Comparison of ENCODE assay signal across 20 cellular contexts in genomic region chr1:156394082-156394481, GRCh38. TPM values are rescaled to one million over a fixed set of nuclear protein-coding genes. Genes with fewer than 3 reads are reported as not detected.
DNase-seq lines count a peak whose midpoint lies in the region; ATAC-seq, FAIRE-seq and TF ChIP-seq lines count a peak whose summit lies in the region.
"Had no signal": no experiment of that assay in that cellular context is flagged by ENCODE, and none has a peak within 500 bp of the region (broad histone marks: within the 10 kb centered on the region; RNA-seq: fewer than 3 reads in every experiment).

No MANE protein-coding gene starts in this region.

- no peak overlapping the region for H3K14ac ChIP-seq in neuronal stem cell (ENCODE audit: low read length)

- H3K9me3 Mint-ChIP-seq in T-helper 2 cell treated with Interferon-gamma antibody and Interleukin-4, amounts not matched to agents 5 μg/mL and 100 μg/mL, for 36 hours = no peaks in the 10 kb centered on the region
- H3K9me3 Mint-ChIP-seq: CD4-positive, alpha-beta memory T cell had no signal

- in situ Hi-C loops in GM12878 (cut with MboI) = no loop called here
- in situ Hi-C loops in HepG2 (cut with HindIII; ENCODE audit: extremely low pct_ligation_motif_present, low pct_unique_long_range_greater_than_20kb) = no loop called here

- H3K23ac ChIP-seq in neuronal stem cell (ENCODE audit: low read depth, low read length, poor library complexity) = no peak overlapping the region

- H2BK12ac ChIP-seq in neuronal stem cell (ENCODE audit: low read length) = no peak overlapping the region

- no peaks in the 10 kb centered on the region for H4K20me1 ChIP-seq in GM12878 (ENCODE audit: control insufficient read depth, insufficient read depth)
- no peaks in the 10 kb centered on the region for H4K20me1 ChIP-seq in HepG2 (ENCODE audit: insufficient read depth, low read length)
- H4K20me1 ChIP-seq: BLaER1 had no signal

- H3K36me3 ChIP-seq in H7 (replicated peaks; ENCODE audit: control insufficient read depth, insufficient read depth, low read length) (no peaks in the 10 kb centered on the region), GM12878 (ENCODE audit: control insufficient read depth in 2 of 2, insufficient read depth in 2 of 2, low read length in 1 of 2) (no peaks in the 10 kb centered on the region), HepG2 (replicated peaks in 1 of 2; ENCODE audit: control insufficient read depth in 1 of 2, insufficient read depth in 2 of 2, low read length in 2 of 2) (no peaks in the 10 kb centered on the region), neuronal stem cell (replicated peaks in 1 of 2; ENCODE audit: control insufficient read depth in 2 of 2, insufficient read depth in 2 of 2, low read length in 2 of 2) (no peaks in the 10 kb centered on the region)
- H3K36me3 ChIP-seq: BLaER1 had no signal

- RAD21 ChIA-PET in GM12878 (lab: Charles Lee; ENCODE audit: unreplicated experiment) = interaction anchor here (0.7 kb wide), 1 partner anchor 8 kb away, joined by 3 read pairs; no protein-coding TSS in a partner anchor

- no peak overlapping the region for H3K4ac ChIP-seq in neuronal stem cell (ENCODE audit: low read length)

- H2BK120ac ChIP-seq in neuronal stem cell (ENCODE audit: low read depth, low read length) = no peak overlapping the region

- H3K18ac ChIP-seq in neuronal stem cell (ENCODE audit: low read length) = no peak overlapping the region

- TF ChIP-seq RAD21 in GM12878 (IDR thresholded peaks at IDR 0.05; ENCODE audit: insufficient read depth, low read depth, low read length) (no peak), HepG2 (CRISPR knock-in tag; IDR thresholded peaks at IDR 0.05) (no peak)

- WGBS in GM12878 (ENCODE audit: insufficient coverage, insufficient replicate concordance, low lambda C conversion rate, missing lambda C conversion rate) = 63% methylated on average over 9 of the region's 9 CpGs
- 10% methylated on average over 6 of the region's 9 CpGs for WGBS in HepG2 (ENCODE audit: low lambda C conversion rate)
- WGBS in neuronal stem cell (ENCODE audit: extremely low coverage in 2 of 2, insufficient read length in 2 of 2, insufficient replicate concordance in 1 of 2), 2 donors = no CpG with 5 or more reads among the region's 9 CpGs

- TF ChIP-seq CTCF in GM12878 (IDR thresholded peaks at IDR 0.05 in 2 of 3, conservative IDR thresholded peaks at IDR 0.05 in 1 of 3; ENCODE audit: control insufficient read depth in 2 of 3, extremely low read depth in 1 of 3, insufficient read depth in 1 of 3, low read depth in 3 of 3, low read length in 3 of 3) = no peak
- TF ChIP-seq CTCF in HepG2 (CRISPR knock-in tag; IDR thresholded peaks at IDR 0.05) = no peak

- H3K79me2 ChIP-seq in GM12878 (ENCODE audit: control insufficient read depth, insufficient read depth, low read length) (no peaks in the 10 kb centered on the region), HepG2 (ENCODE audit: insufficient read depth, low read length) (no peaks in the 10 kb centered on the region)

- no peak for FAIRE-seq in GM12878 (lab: Jason Lieb, UNC)
- no peak for FAIRE-seq in HepG2 (lab: Jason Lieb, UNC)
- FAIRE-seq: G401.6, GM18507, HTR-8/SVneo had no signal

- H3K36me3 Mint-ChIP-seq in T-helper 2 cell treated with Interferon-gamma antibody and Interleukin-4, amounts not matched to agents 5 μg/mL and 100 μg/mL, for 36 hours (ENCODE audit: low read depth) = no peaks in the 10 kb centered on the region
- H3K36me3 Mint-ChIP-seq: CD14-positive monocyte; CD4-positive, alpha-beta memory T cell had no signal

- H3K79me1 ChIP-seq in neuronal stem cell (ENCODE audit: low read depth, low read length) = peaks cover 2% of the 10 kb centered on the region

- H4K91ac ChIP-seq in neuronal stem cell (ENCODE audit: low read depth, low read length, poor library complexity) = no peak overlapping the region

- H2AFZ ChIP-seq in GM12878 (ENCODE audit: control insufficient read depth, low read depth, low read length) = no peak overlapping the region
- H2AFZ ChIP-seq in HepG2 (ENCODE audit: low read length) = no peak overlapping the region
- H2AFZ ChIP-seq in neuronal stem cell (ENCODE audit: low read length) = no peak overlapping the region
- H2AFZ ChIP-seq: GM23338 had no signal

- SMC1A ChIA-PET in GM12878 (lab: Charles Lee; ENCODE audit: uncharacterized antibody, unreplicated experiment) = interaction anchor here (0.8 to 1.8 kb wide), 3 partner anchors 25 to 52 kb away, joined by 3 to 7 read pairs (median 7); no protein-coding TSS in a partner anchor

- no peak for TF ChIP-seq POLR2A in GM12878 (IDR thresholded peaks at IDR 0.05; ENCODE audit: low read depth, low read length)
- no peak for TF ChIP-seq POLR2A in HepG2 (IDR thresholded peaks at IDR 0.05; ENCODE audit: insufficient read depth in 1 of 2, low read depth in 2 of 2, low read length in 2 of 2)

- H3K27me3 Mint-ChIP-seq in T-helper 2 cell treated with Interferon-gamma antibody and Interleukin-4, amounts not matched to agents 5 μg/mL and 100 μg/mL, for 36 hours (ENCODE audit: low read depth) = peaks cover 28% of the 10 kb centered on the region

- no peak overlapping the region for H3K4me3 ChIP-seq in H7 (ENCODE audit: insufficient read depth, low read depth, low read length)
- H3K4me3 ChIP-seq in GM12878 = no peak overlapping the region
- no peak overlapping the region for H3K4me3 ChIP-seq in HepG2 (replicated peaks in 1 of 3; ENCODE audit: insufficient read depth in 1 of 3, low read depth in 2 of 3, low read length in 3 of 3)
- H3K4me3 ChIP-seq in neuronal stem cell (ENCODE audit: low read length in 2 of 2) = no peak overlapping the region
- H3K4me3 ChIP-seq: BLaER1, GM23338 had no signal

- POLR2A ChIA-PET in GM12878 (lab: Charles Lee) = no interaction called here
- POLR2A ChIA-PET in HepG2 (lab: Yijun Ruan, JAX) = no interaction called here

- H3K4me1 ChIP-seq in GM12878 (ENCODE audit: control insufficient read depth, insufficient read depth, low read length) (no peaks in the 10 kb centered on the region; the same call in 1 of the 2 replicates), HepG2 (ENCODE audit: insufficient read depth, low read length) (peaks cover 29% of the 10 kb centered on the region), neuronal stem cell (ENCODE audit: control insufficient read depth in 2 of 2, insufficient read depth in 1 of 2, low read depth in 1 of 2, low read length in 2 of 2) (peaks cover 15 to 42% of the 10 kb centered on the region in 2 donors)
- H3K4me1 ChIP-seq: BLaER1 had no signal

- H3K4me2 ChIP-seq in GM12878 (ENCODE audit: control insufficient read depth, insufficient read depth) = no peak overlapping the region
- H3K4me2 ChIP-seq in HepG2 (ENCODE audit: low read depth, low read length) = no peak overlapping the region
- no peak overlapping the region for H3K4me2 ChIP-seq in neuronal stem cell (ENCODE audit: insufficient read depth, low read length, poor library complexity, severe bottlenecking)
- H3K4me2 ChIP-seq: BLaER1, GM23338 had no signal

- ATAC-seq in GM12878 (no peak), HepG2 (no peak), HG02571 (IDR thresholded peaks at IDR 0.05; ENCODE audit: unreplicated experiment) (no peak), GM21360 (IDR thresholded peaks at IDR 0.05; ENCODE audit: unreplicated experiment) (no peak)
- ATAC-seq: GM23338 had no signal

- H4K8ac ChIP-seq in neuronal stem cell (ENCODE audit: low read depth, low read length) = no peak overlapping the region

- intact Hi-C loops in GM12878 (cut with micrococcal nuclease; ENCODE audit: unreplicated experiment) (no loop called here), HepG2 (cut with micrococcal nuclease; ENCODE audit: unreplicated experiment) (no loop called here)

- TF ChIP-seq EP300 in GM12878 (IDR thresholded peaks at IDR 0.05; ENCODE audit: borderline replicate concordance in 1 of 2, control insufficient read depth in 1 of 2, low read depth in 2 of 2, low read length in 2 of 2) = no peak
- TF ChIP-seq EP300 in HepG2 (IDR thresholded peaks at IDR 0.05; ENCODE audit: low read depth in 2 of 2, low read length in 2 of 2) = no peak
- TF ChIP-seq EP300 in HepG2 (CRISPR knock-in tag; IDR thresholded peaks at IDR 0.05; ENCODE audit: borderline replicate concordance) = no peak

- no peak overlapping the region for H2AK5ac ChIP-seq in neuronal stem cell (ENCODE audit: low read depth, low read length)

- H2BK15ac ChIP-seq in neuronal stem cell (ENCODE audit: low read length) = peak overlapping the region; percentile 59

- H3K9me3 ChIP-seq in GM12878 (replicated peaks; ENCODE audit: control insufficient read depth, insufficient read depth, low read length) (no peaks in the 10 kb centered on the region), HepG2 (ENCODE audit: low read length) (no peaks in the 10 kb centered on the region), neuronal stem cell (replicated peaks in 1 of 2; ENCODE audit: control insufficient read depth in 2 of 2, insufficient read depth in 1 of 2, low read depth in 1 of 2, low read length in 2 of 2) (peaks cover 0 to 2% of the 10 kb centered on the region in 2 donors)
- H3K9me3 ChIP-seq: BLaER1 had no signal

- H3K27ac Mint-ChIP-seq in T-helper 2 cell treated with Interferon-gamma antibody and Interleukin-4, amounts not matched to agents 5 μg/mL and 100 μg/mL, for 36 hours = no peak overlapping the region
- H3K27ac Mint-ChIP-seq: CD4-positive, alpha-beta memory T cell; GM23338; IgD-negative memory B cell had no signal

- H3K27ac ChIP-seq in GM12878 (ENCODE audit: control insufficient read depth, insufficient read depth) (no peak overlapping the region), HepG2 (ENCODE audit: extremely low read length, insufficient read depth, low read length) (no peak overlapping the region), neuronal stem cell (replicated peaks; ENCODE audit: low read length) (peak overlapping the region; percentile 49)
- H3K27ac ChIP-seq: BLaER1 had no signal

- H3K27me3 ChIP-seq in H7 (ENCODE audit: control insufficient read depth, insufficient read depth, low read length) (peaks cover 27% of the 10 kb centered on the region), GM12878 (replicated peaks in 1 of 2; ENCODE audit: control insufficient read depth in 2 of 2, insufficient read depth in 2 of 2, low read length in 1 of 2) (peaks cover 0 to 2% of the 10 kb centered on the region in 2 experiments; a peak in 3 of 4 replicates), HepG2 (ENCODE audit: control insufficient read depth in 1 of 2, insufficient read depth in 2 of 2, low read length in 2 of 2) (peaks cover 11 to 47% of the 10 kb centered on the region in 2 experiments; a peak in 4 of 5 replicates), neuronal stem cell (ENCODE audit: control insufficient read depth in 3 of 3, insufficient read depth in 3 of 3, low read depth in 1 of 3, low read length in 3 of 3) (peaks cover 0 to 63% (median 30%) of the 10 kb centered on the region in 3 experiments)

- DNase-seq in H7 (peak; percentile 18), GM12878 (ENCODE audit: low read depth, low spot score) (no peak), HepG2 (ENCODE audit: low spot score) (no peak), neuronal stem cell (ENCODE audit: low spot score) (no peak)
- no peak for DNase-seq in T-helper 2 cell treated with Interferon-gamma antibody and Interleukin-4, amounts not matched to agents 5 μg/mL and 100 μg/mL, for 36 hours (ENCODE audit: low spot score)
- DNase-seq: 8988T; CD4-positive, alpha-beta memory T cell; H9; KG1 had no signal

- no peak overlapping the region for H2BK5ac ChIP-seq in neuronal stem cell (ENCODE audit: low read length)

- no peaks in the 10 kb centered on the region for H3K4me1 Mint-ChIP-seq in T-helper 2 cell treated with Interferon-gamma antibody and Interleukin-4, amounts not matched to agents 5 μg/mL and 100 μg/mL, for 36 hours (ENCODE audit: low read depth)
- H3K4me1 Mint-ChIP-seq: CD4-positive, alpha-beta memory T cell had no signal

- H3K4me3 Mint-ChIP-seq in T-helper 2 cell treated with Interferon-gamma antibody and Interleukin-4, amounts not matched to agents 5 μg/mL and 100 μg/mL, for 36 hours = no peak overlapping the region
- H3K4me3 Mint-ChIP-seq: CD14-positive monocyte; CD4-positive, alpha-beta memory T cell; GM23338; H9; IgD-negative memory B cell had no signal

- H3K9ac ChIP-seq in GM12878 (ENCODE audit: control insufficient read depth, insufficient read depth, low read length) (no peak overlapping the region), HepG2 (ENCODE audit: insufficient read depth, low read depth, low read length) (no peak overlapping the region), neuronal stem cell (ENCODE audit: low read depth, low read length, poor library complexity) (no peak overlapping the region)
- H3K9ac ChIP-seq: BLaER1 had no signal

- CTCF ChIA-PET in GM12878 (lab: Yijun Ruan, JAX) = interaction anchor here (1.1 to 1.4 kb wide), 3 partner anchors 8 to 52 kb away, joined by 3 to 10 read pairs (median 4); no protein-coding TSS in a partner anchor
- CTCF ChIA-PET in HepG2 (lab: Yijun Ruan, JAX; ENCODE audit: low intra/inter-chr PET ratio, low total read pairs) = no interaction called here

- BruUV-seq in GM12878 (replicated peaks; lab: Mats Ljungman, UMichigan) (no TSS peak), HepG2 (replicated peaks; lab: Mats Ljungman, UMichigan) (no TSS peak)

RNA-seq across cellular contexts. Expression of gene RHBG, which starts 25.1 kb away (rescaled TPM):
- 0.69 and 1.3 TPM in 2 replicates for total RNA-seq in H7 (2014; rRNA removed; shearing (Covaris generic))
- not detected in 2 replicates for total RNA-seq in GM12878 (2013; cell fraction: nucleolus; rRNA removed)
- not detected in 2 replicates for total RNA-seq in GM12878 (2014; rRNA removed)
- total RNA-seq in GM12878 (2014; rRNA removed; fragmentation: Illumina TruSeq; extraction: Trizol) = not detected in 2 replicates
- total RNA-seq in GM12878 (2021) = 0.11 TPM in 1 of 2 replicates, not detected in the other
- not detected for polyA plus RNA-seq in GM12878 (2011; ENCODE audit: low read depth)
- polyA plus RNA-seq in GM12878 (2011; rRNA removed) = not detected in 2 replicates
- not detected in 2 replicates for polyA plus RNA-seq in GM12878 (2011; cell fraction: cytosol; rRNA removed)
- not detected in 2 replicates for polyA plus RNA-seq in GM12878 (2011; cell fraction: nucleus; rRNA removed)
- 0.11 and 0.19 TPM in 2 replicates for polyA plus RNA-seq in GM12878 (2012)
- not detected in 2 replicates for polyA plus RNA-seq in GM12878 (2014; fragmentation: Illumina TruSeq; extraction: Trizol)
- polyA plus RNA-seq in GM12878 (2014; fragmentation: Nextera tagmentation; extraction: Ambion mirVana) = not detected
- polyA plus RNA-seq in GM12878 (2014; rRNA removed) = 0.04 TPM in 1 of 2 replicates, not detected in the other
- not detected for polyA plus RNA-seq in GM12878 (2016; fragmentation: Nextera tagmentation; extraction: Ambion mirVana)
- polyA minus RNA-seq in GM12878 (2011; rRNA and poly(A)+ RNA removed) = not detected in 2 replicates
- polyA minus RNA-seq in GM12878 (2011; cell fraction: cytosol; rRNA and poly(A)+ RNA removed) = not detected in 2 replicates
- polyA minus RNA-seq in GM12878 (2011; cell fraction: nucleus; rRNA and poly(A)+ RNA removed) = not detected in 2 replicates
- total RNA-seq in HepG2 (2016; rRNA removed; fragmentation: Illumina TruSeq; extraction: Trizol) = 19.9 and 73.5 TPM in 2 replicates
- 27.1 and 27.2 TPM in 2 replicates for total RNA-seq in HepG2 (2016; cell fraction: cytosol; rRNA removed; fragmentation: Illumina TruSeq; extraction: Trizol; ENCODE audit: low read depth)
- total RNA-seq in HepG2 (2016; cell fraction: insoluble cytoplasmic fraction; rRNA removed; fragmentation: Illumina TruSeq; extraction: Trizol) = 19.0 and 70.7 TPM in 2 replicates
- 28.4 and 29.7 TPM in 2 replicates for total RNA-seq in HepG2 (2016; cell fraction: membrane; rRNA removed; fragmentation: Illumina TruSeq; extraction: Trizol)
- 120 and 140 TPM in 2 replicates for total RNA-seq in HepG2 (2016; cell fraction: nucleus; rRNA removed; fragmentation: Illumina TruSeq; extraction: Trizol)
- 61.8 and 90.0 TPM in 2 replicates for polyA plus RNA-seq in HepG2 (2011; rRNA removed)
- 15.8 and 22.5 TPM in 2 replicates for polyA plus RNA-seq in HepG2 (2011; cell fraction: cytosol; rRNA removed)
- 518 and 570 TPM in 2 replicates for polyA plus RNA-seq in HepG2 (2011; cell fraction: nucleus; rRNA removed)
- 48.2 and 62.5 TPM in 2 replicates for polyA plus RNA-seq in HepG2 (2012)
- 19.4 and 21.4 TPM in 2 replicates for polyA plus RNA-seq in HepG2 (2016; cell fraction: cytosol; fragmentation: Illumina TruSeq; extraction: Trizol; ENCODE audit: low read depth)
- polyA plus RNA-seq in HepG2 (2016; cell fraction: insoluble cytoplasmic fraction; fragmentation: Illumina TruSeq; extraction: Trizol; ENCODE audit: low read depth) = 25.1 and 33.6 TPM in 2 replicates
- 30.5 and 32.9 TPM in 2 replicates for polyA plus RNA-seq in HepG2 (2016; cell fraction: membrane; fragmentation: Illumina TruSeq; extraction: Trizol; ENCODE audit: low read depth)
- polyA plus RNA-seq in HepG2 (2016; cell fraction: nucleus; fragmentation: Illumina TruSeq; extraction: Trizol; ENCODE audit: insufficient read depth, low read depth) = 499 and 532 TPM in 2 replicates
- 63.5 TPM in 1 of 2 replicates, not detected in the other for polyA minus RNA-seq in HepG2 (2011; rRNA and poly(A)+ RNA removed; ENCODE audit: low replicate concordance)
- polyA minus RNA-seq in HepG2 (2011; cell fraction: cytosol; rRNA and poly(A)+ RNA removed) = 7.9 and 12.7 TPM in 2 replicates
- 124 and 143 TPM in 2 replicates for polyA minus RNA-seq in HepG2 (2011; cell fraction: nucleus; rRNA and poly(A)+ RNA removed)
- 0.03 TPM for polyA plus RNA-seq in neuronal stem cell (2013, experiment 1 of 2)
- polyA plus RNA-seq in neuronal stem cell (2013, experiment 2 of 2) = 0.03 TPM
- total RNA-seq: A673; CD4-positive, alpha-beta memory T cell had no signal
- polyA plus RNA-seq: AG04450; CD14-positive monocyte; CD4-positive, alpha-beta memory T cell; IgD-negative memory B cell had no signal

RNA-seq across cellular contexts. Expression of gene TSACC, which starts 55.8 kb away (rescaled TPM):
- total RNA-seq in H7 (2014; rRNA removed; shearing (Covaris generic)) = 2.2 and 3.5 TPM in 2 replicates
- total RNA-seq in GM12878 (2013; cell fraction: nucleolus; rRNA removed) = not detected in 2 replicates
- total RNA-seq in GM12878 (2014; rRNA removed) (not detected in 2 replicates), GM12878 (2014; rRNA removed; fragmentation: Illumina TruSeq; extraction: Trizol) (not detected in 2 replicates), GM12878 (2021) (not detected in 2 replicates), HepG2 (2016; rRNA removed; fragmentation: Illumina TruSeq; extraction: Trizol) (1.6 and 2.6 TPM in 2 replicates)
- not detected for polyA plus RNA-seq in GM12878 (2011; ENCODE audit: low read depth)
- polyA plus RNA-seq in GM12878 (2011; rRNA removed) (not detected in 2 replicates), GM12878 (2014; fragmentation: Illumina TruSeq; extraction: Trizol) (0.25 and 1.1 TPM in 2 replicates), GM12878 (2014; fragmentation: Nextera tagmentation; extraction: Ambion mirVana) (1 to 10 TPM in 1 of 2 experiments, under 1 TPM in 1; 0.82 to 1.0 TPM), GM12878 (2014; rRNA removed) (0.40 and 0.53 TPM in 2 replicates), GM12878 (2016; fragmentation: Nextera tagmentation; extraction: Ambion mirVana) (1 to 10 TPM; 1.8 to 2.8 TPM), HepG2 (2011; rRNA removed) (1.5 and 1.6 TPM in 2 replicates)
- 0.15 TPM in 1 of 2 replicates, not detected in the other for polyA plus RNA-seq in GM12878 (2011; cell fraction: cytosol; rRNA removed)
- not detected in 2 replicates for polyA plus RNA-seq in GM12878 (2011; cell fraction: nucleus; rRNA removed)
- not detected in 2 replicates for polyA plus RNA-seq in GM12878 (2012)
- polyA minus RNA-seq in GM12878 (2011; rRNA and poly(A)+ RNA removed) = not detected in 2 replicates
- polyA minus RNA-seq in GM12878 (2011; cell fraction: cytosol; rRNA and poly(A)+ RNA removed) = not detected in 2 replicates
- not detected in 2 replicates for polyA minus RNA-seq in GM12878 (2011; cell fraction: nucleus; rRNA and poly(A)+ RNA removed)
- total RNA-seq in HepG2 (2016; cell fraction: cytosol; rRNA removed; fragmentation: Illumina TruSeq; extraction: Trizol; ENCODE audit: low read depth) = 3.1 and 3.2 TPM in 2 replicates
- total RNA-seq in HepG2 (2016; cell fraction: insoluble cytoplasmic fraction; rRNA removed; fragmentation: Illumina TruSeq; extraction: Trizol) = 1.7 and 2.4 TPM in 2 replicates
- 1.8 and 4.6 TPM in 2 replicates for total RNA-seq in HepG2 (2016; cell fraction: membrane; rRNA removed; fragmentation: Illumina TruSeq; extraction: Trizol)
- total RNA-seq in HepG2 (2016; cell fraction: nucleus; rRNA removed; fragmentation: Illumina TruSeq; extraction: Trizol) = 1.3 and 1.8 TPM in 2 replicates
- polyA plus RNA-seq in HepG2 (2011; cell fraction: cytosol; rRNA removed) = 2.1 and 3.4 TPM in 2 replicates
- 0.64 and 1.1 TPM in 2 replicates for polyA plus RNA-seq in HepG2 (2011; cell fraction: nucleus; rRNA removed)
- polyA plus RNA-seq in HepG2 (2012) = 1.0 and 1.6 TPM in 2 replicates
- 3.0 and 3.7 TPM in 2 replicates for polyA plus RNA-seq in HepG2 (2016; cell fraction: cytosol; fragmentation: Illumina TruSeq; extraction: Trizol; ENCODE audit: low read depth)
- 2.9 and 3.8 TPM in 2 replicates for polyA plus RNA-seq in HepG2 (2016; cell fraction: insoluble cytoplasmic fraction; fragmentation: Illumina TruSeq; extraction: Trizol; ENCODE audit: low read depth)
- 3.6 and 4.2 TPM in 2 replicates for polyA plus RNA-seq in HepG2 (2016; cell fraction: membrane; fragmentation: Illumina TruSeq; extraction: Trizol; ENCODE audit: low read depth)
- 1.3 TPM in 1 of 2 replicates, not detected in the other for polyA plus RNA-seq in HepG2 (2016; cell fraction: nucleus; fragmentation: Illumina TruSeq; extraction: Trizol; ENCODE audit: insufficient read depth, low read depth)
- polyA minus RNA-seq in HepG2 (2011; rRNA and poly(A)+ RNA removed; ENCODE audit: low replicate concordance) = 0.88 and 2.1 TPM in 2 replicates
- not detected in 2 replicates for polyA minus RNA-seq in HepG2 (2011; cell fraction: cytosol; rRNA and poly(A)+ RNA removed)
- polyA minus RNA-seq in HepG2 (2011; cell fraction: nucleus; rRNA and poly(A)+ RNA removed) = 1.3 TPM in 1 of 2 replicates, not detected in the other
- 0.52 TPM for polyA plus RNA-seq in neuronal stem cell (2013, experiment 1 of 2)
- 0.66 TPM for polyA plus RNA-seq in neuronal stem cell (2013, experiment 2 of 2)
- total RNA-seq: A673; CD4-positive, alpha-beta memory T cell had no signal

RNA-seq across cellular contexts. Expression of gene CCT3, which starts 56.0 kb away (rescaled TPM):
- total RNA-seq in H7 (2014; rRNA removed; shearing (Covaris generic)) = 826 and 946 TPM in 2 replicates
- total RNA-seq in GM12878 (2013; cell fraction: nucleolus; rRNA removed) = 129 and 141 TPM in 2 replicates
- 358 and 369 TPM in 2 replicates for total RNA-seq in GM12878 (2014; rRNA removed)
- 376 and 396 TPM in 2 replicates for total RNA-seq in GM12878 (2014; rRNA removed; fragmentation: Illumina TruSeq; extraction: Trizol)
- 347 and 356 TPM in 2 replicates for total RNA-seq in GM12878 (2021)
- polyA plus RNA-seq in GM12878 (2011; ENCODE audit: low read depth) = 197 TPM
- 435 and 458 TPM in 2 replicates for polyA plus RNA-seq in GM12878 (2011; rRNA removed)
- polyA plus RNA-seq in GM12878 (2011; cell fraction: cytosol; rRNA removed) = 383 and 487 TPM in 2 replicates
- polyA plus RNA-seq in GM12878 (2011; cell fraction: nucleus; rRNA removed) = 170 and 243 TPM in 2 replicates
- polyA plus RNA-seq in GM12878 (2012) = 166 and 177 TPM in 2 replicates
- 372 and 384 TPM in 2 replicates for polyA plus RNA-seq in GM12878 (2014; fragmentation: Illumina TruSeq; extraction: Trizol)
- 100 to 1,000 TPM; 491 to 585 TPM for polyA plus RNA-seq in GM12878 (2014; fragmentation: Nextera tagmentation; extraction: Ambion mirVana)
- 319 and 330 TPM in 2 replicates for polyA plus RNA-seq in GM12878 (2014; rRNA removed)
- polyA plus RNA-seq in GM12878 (2016; fragmentation: Nextera tagmentation; extraction: Ambion mirVana) = 100 to 1,000 TPM; 489 to 496 TPM
- polyA minus RNA-seq in GM12878 (2011; rRNA and poly(A)+ RNA removed) = 445 and 573 TPM in 2 replicates
- polyA minus RNA-seq in GM12878 (2011; cell fraction: cytosol; rRNA and poly(A)+ RNA removed) = 166 and 191 TPM in 2 replicates
- polyA minus RNA-seq in GM12878 (2011; cell fraction: nucleus; rRNA and poly(A)+ RNA removed) = 60.0 and 98.2 TPM in 2 replicates
- total RNA-seq in HepG2 (2016; rRNA removed; fragmentation: Illumina TruSeq; extraction: Trizol) = 615 and 870 TPM in 2 replicates
- 207 and 214 TPM in 2 replicates for total RNA-seq in HepG2 (2016; cell fraction: cytosol; rRNA removed; fragmentation: Illumina TruSeq; extraction: Trizol; ENCODE audit: low read depth)
- total RNA-seq in HepG2 (2016; cell fraction: insoluble cytoplasmic fraction; rRNA removed; fragmentation: Illumina TruSeq; extraction: Trizol) = 624 and 897 TPM in 2 replicates
- 301 and 320 TPM in 2 replicates for total RNA-seq in HepG2 (2016; cell fraction: membrane; rRNA removed; fragmentation: Illumina TruSeq; extraction: Trizol)
- total RNA-seq in HepG2 (2016; cell fraction: nucleus; rRNA removed; fragmentation: Illumina TruSeq; extraction: Trizol) = 255 and 260 TPM in 2 replicates
- polyA plus RNA-seq in HepG2 (2011; rRNA removed) = 301 and 319 TPM in 2 replicates
- 366 and 378 TPM in 2 replicates for polyA plus RNA-seq in HepG2 (2011; cell fraction: cytosol; rRNA removed)
- polyA plus RNA-seq in HepG2 (2011; cell fraction: nucleus; rRNA removed) = 96.9 and 114 TPM in 2 replicates
- 221 and 275 TPM in 2 replicates for polyA plus RNA-seq in HepG2 (2012)
- polyA plus RNA-seq in HepG2 (2016; cell fraction: cytosol; fragmentation: Illumina TruSeq; extraction: Trizol; ENCODE audit: low read depth) = 103 and 105 TPM in 2 replicates
- polyA plus RNA-seq in HepG2 (2016; cell fraction: insoluble cytoplasmic fraction; fragmentation: Illumina TruSeq; extraction: Trizol; ENCODE audit: low read depth) = 652 and 701 TPM in 2 replicates
- polyA plus RNA-seq in HepG2 (2016; cell fraction: membrane; fragmentation: Illumina TruSeq; extraction: Trizol; ENCODE audit: low read depth) = 159 and 175 TPM in 2 replicates
- 306 and 309 TPM in 2 replicates for polyA plus RNA-seq in HepG2 (2016; cell fraction: nucleus; fragmentation: Illumina TruSeq; extraction: Trizol; ENCODE audit: insufficient read depth, low read depth)
- polyA minus RNA-seq in HepG2 (2011; rRNA and poly(A)+ RNA removed; ENCODE audit: low replicate concordance) = 227 and 626 TPM in 2 replicates
- 253 and 292 TPM in 2 replicates for polyA minus RNA-seq in HepG2 (2011; cell fraction: cytosol; rRNA and poly(A)+ RNA removed)
- polyA minus RNA-seq in HepG2 (2011; cell fraction: nucleus; rRNA and poly(A)+ RNA removed) = 83.3 and 153 TPM in 2 replicates
- polyA plus RNA-seq in neuronal stem cell (2013, experiment 1 of 2) = 153 TPM
- 152 TPM for polyA plus RNA-seq in neuronal stem cell (2013, experiment 2 of 2)
